In genomic region chr19:5143471-5144411, GRCh38 we compare ENCODE assay signal across 2 cellular contexts.
TF ChIP-seq lines count a peak whose summit lies in the region.

No MANE protein-coding gene starts in this region.

TF ChIP-seq in HEK293, 187 proteins besides CTCF, POLR2A, EP300 and RAD21 (continued from another document):
- no peak for TF ChIP-seq ZNF518A (tag by site-specific recombination; conservative IDR thresholded peaks at IDR 0.05; ENCODE audit: low read depth)
- no peak for TF ChIP-seq ZNF610 (tag by site-specific recombination; IDR thresholded peaks at IDR 0.05; ENCODE audit: borderline replicate concordance)
- TF ChIP-seq ZNF132 (tag by site-specific recombination; IDR thresholded peaks at IDR 0.05; ENCODE audit: borderline replicate concordance), result no peak
- TF ChIP-seq MYNN (tag by site-specific recombination; IDR thresholded peaks at IDR 0.05; ENCODE audit: borderline replicate concordance), result no peak
- TF ChIP-seq ZBTB20 (tag by site-specific recombination; IDR thresholded peaks at IDR 0.05), result no peak
- no peak for TF ChIP-seq GLI2 (tag by site-specific recombination; IDR thresholded peaks at IDR 0.05; ENCODE audit: borderline replicate concordance, low read depth)

TF ChIP-seq in GM12878, 131 proteins besides CTCF, POLR2A, EP300 and RAD21 (continued from another document):
- TF ChIP-seq NR2C1 (IDR thresholded peaks at IDR 0.05) (no peak), MXI1 (IDR thresholded peaks at IDR 0.05; ENCODE audit: low read depth, low read length) (peak; percentile 65; the same call in 1 of the 2 replicates), MEF2B (IDR thresholded peaks at IDR 0.05; ENCODE audit: partially characterized antibody, poor library complexity, severe bottlenecking) (peak; percentile 56), ZNF687 (IDR thresholded peaks at IDR 0.05) (peak; percentile 47; the same call in 1 of the 2 replicates), RELB (IDR thresholded peaks at IDR 0.05; ENCODE audit: low read depth) (no peak), RAD51 (IDR thresholded peaks at IDR 0.05) (peak; percentile 90), USF1 (IDR thresholded peaks at IDR 0.05; ENCODE audit: borderline replicate concordance, extremely low read length, insufficient read depth, low read depth, low read length) (peak; percentile 59)
